ENCODE assay signal across 1 cellular context in the genomic region with DNA sequence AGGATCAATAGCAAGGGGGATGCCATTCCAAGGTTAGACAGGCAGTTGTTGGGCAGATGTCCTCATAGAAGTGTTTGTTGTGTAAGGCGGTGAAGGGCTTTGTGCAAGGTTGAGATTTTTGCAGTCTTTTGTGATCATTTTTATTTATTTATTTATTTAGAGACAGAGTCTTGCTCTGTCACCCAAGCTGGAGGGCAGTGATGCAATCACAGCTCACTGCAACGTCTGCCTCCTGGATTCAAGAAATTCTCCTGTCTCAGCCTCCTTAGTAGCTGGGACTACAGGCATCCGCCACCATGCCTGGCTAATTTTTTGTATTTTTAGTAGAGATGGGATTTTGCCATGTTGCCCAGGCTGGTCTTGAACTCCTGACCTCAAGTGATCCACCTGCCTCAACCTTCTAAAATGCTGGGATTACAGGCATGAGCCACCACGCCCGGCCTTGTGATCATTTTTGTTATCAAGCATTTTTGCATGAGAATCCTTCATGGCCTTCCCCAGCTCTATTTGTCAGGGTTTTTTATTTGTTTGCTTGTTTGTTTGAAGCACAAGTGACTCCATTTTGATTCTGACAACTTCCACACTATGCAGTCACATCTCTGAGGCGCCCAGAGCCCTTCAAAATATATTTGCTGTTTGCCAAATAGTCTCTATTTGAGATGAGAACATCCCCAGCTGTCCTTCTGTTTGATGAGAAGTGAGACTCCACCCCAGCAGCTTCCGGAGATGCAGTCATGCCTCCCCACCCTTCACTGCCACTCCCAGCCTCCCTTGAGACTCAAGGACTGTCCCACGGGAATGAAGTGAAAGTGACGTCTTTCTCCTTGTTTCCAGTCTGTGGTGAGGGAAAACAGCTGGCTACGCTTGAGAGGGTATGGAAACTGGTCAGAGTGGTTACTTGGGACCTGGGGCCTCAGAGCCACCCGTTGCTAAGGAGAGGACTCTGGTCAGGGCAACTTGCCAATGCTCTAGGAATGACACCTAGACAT.
TF ChIP-seq lines count a peak whose summit lies in the region.

No MANE protein-coding gene starts in this region.

TF ChIP-seq in GM12878, 131 proteins besides CTCF, POLR2A, EP300 and RAD21 (continued from another document and continues in another):
- TF ChIP-seq, protein P1, sequence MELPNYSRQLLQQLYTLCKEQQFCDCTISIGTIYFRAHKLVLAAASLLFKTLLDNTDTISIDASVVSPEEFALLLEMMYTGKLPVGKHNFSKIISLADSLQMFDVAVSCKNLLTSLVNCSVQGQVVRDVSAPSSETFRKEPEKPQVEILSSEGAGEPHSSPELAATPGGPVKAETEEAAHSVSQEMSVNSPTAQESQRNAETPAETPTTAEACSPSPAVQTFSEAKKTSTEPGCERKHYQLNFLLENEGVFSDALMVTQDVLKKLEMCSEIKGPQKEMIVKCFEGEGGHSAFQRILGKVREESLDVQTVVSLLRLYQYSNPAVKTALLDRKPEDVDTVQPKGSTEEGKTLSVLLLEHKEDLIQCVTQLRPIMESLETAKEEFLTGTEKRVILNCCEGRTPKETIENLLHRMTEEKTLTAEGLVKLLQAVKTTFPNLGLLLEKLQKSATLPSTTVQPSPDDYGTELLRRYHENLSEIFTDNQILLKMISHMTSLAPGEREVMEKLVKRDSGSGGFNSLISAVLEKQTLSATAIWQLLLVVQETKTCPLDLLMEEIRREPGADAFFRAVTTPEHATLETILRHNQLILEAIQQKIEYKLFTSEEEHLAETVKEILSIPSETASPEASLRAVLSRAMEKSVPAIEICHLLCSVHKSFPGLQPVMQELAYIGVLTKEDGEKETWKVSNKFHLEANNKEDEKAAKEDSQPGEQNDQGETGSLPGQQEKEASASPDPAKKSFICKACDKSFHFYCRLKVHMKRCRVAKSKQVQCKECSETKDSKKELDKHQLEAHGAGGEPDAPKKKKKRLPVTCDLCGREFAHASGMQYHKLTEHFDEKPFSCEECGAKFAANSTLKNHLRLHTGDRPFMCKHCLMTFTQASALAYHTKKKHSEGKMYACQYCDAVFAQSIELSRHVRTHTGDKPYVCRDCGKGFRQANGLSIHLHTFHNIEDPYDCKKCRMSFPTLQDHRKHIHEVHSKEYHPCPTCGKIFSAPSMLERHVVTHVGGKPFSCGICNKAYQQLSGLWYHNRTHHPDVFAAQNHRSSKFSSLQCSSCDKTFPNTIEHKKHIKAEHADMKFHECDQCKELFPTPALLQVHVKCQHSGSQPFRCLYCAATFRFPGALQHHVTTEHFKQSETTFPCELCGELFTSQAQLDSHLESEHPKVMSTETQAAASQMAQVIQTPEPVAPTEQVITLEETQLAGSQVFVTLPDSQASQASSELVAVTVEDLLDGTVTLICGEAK (IDR thresholded peaks at IDR 0.05; ENCODE audit: borderline replicate concordance): peak; percentile 9; the same call in 1 of the 2 replicates
- peak; percentile 74; the same call in 1 of the 2 replicates for TF ChIP-seq TBL1XR1 (IDR thresholded peaks at IDR 0.05; ENCODE audit: low read depth, low read length)
- TF ChIP-seq, protein P2, sequence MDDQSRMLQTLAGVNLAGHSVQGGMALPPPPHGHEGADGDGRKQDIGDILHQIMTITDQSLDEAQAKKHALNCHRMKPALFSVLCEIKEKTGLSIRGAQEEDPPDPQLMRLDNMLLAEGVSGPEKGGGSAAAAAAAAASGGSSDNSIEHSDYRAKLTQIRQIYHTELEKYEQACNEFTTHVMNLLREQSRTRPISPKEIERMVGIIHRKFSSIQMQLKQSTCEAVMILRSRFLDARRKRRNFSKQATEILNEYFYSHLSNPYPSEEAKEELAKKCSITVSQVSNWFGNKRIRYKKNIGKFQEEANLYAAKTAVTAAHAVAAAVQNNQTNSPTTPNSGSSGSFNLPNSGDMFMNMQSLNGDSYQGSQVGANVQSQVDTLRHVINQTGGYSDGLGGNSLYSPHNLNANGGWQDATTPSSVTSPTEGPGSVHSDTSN (IDR thresholded peaks at IDR 0.05; ENCODE audit: insufficient replicate concordance, low read depth, low read length): peak; percentile 53
- TF ChIP-seq, protein P3, sequence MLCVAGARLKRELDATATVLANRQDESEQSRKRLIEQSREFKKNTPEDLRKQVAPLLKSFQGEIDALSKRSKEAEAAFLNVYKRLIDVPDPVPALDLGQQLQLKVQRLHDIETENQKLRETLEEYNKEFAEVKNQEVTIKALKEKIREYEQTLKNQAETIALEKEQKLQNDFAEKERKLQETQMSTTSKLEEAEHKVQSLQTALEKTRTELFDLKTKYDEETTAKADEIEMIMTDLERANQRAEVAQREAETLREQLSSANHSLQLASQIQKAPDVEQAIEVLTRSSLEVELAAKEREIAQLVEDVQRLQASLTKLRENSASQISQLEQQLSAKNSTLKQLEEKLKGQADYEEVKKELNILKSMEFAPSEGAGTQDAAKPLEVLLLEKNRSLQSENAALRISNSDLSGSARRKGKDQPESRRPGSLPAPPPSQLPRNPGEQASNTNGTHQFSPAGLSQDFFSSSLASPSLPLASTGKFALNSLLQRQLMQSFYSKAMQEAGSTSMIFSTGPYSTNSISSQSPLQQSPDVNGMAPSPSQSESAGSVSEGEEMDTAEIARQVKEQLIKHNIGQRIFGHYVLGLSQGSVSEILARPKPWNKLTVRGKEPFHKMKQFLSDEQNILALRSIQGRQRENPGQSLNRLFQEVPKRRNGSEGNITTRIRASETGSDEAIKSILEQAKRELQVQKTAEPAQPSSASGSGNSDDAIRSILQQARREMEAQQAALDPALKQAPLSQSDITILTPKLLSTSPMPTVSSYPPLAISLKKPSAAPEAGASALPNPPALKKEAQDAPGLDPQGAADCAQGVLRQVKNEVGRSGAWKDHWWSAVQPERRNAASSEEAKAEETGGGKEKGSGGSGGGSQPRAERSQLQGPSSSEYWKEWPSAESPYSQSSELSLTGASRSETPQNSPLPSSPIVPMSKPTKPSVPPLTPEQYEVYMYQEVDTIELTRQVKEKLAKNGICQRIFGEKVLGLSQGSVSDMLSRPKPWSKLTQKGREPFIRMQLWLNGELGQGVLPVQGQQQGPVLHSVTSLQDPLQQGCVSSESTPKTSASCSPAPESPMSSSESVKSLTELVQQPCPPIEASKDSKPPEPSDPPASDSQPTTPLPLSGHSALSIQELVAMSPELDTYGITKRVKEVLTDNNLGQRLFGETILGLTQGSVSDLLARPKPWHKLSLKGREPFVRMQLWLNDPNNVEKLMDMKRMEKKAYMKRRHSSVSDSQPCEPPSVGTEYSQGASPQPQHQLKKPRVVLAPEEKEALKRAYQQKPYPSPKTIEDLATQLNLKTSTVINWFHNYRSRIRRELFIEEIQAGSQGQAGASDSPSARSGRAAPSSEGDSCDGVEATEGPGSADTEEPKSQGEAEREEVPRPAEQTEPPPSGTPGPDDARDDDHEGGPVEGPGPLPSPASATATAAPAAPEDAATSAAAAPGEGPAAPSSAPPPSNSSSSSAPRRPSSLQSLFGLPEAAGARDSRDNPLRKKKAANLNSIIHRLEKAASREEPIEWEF (IDR thresholded peaks at IDR 0.05; ENCODE audit: insufficient replicate concordance, low read depth, low read length): peak; percentile 98
- TF ChIP-seq, protein P4, sequence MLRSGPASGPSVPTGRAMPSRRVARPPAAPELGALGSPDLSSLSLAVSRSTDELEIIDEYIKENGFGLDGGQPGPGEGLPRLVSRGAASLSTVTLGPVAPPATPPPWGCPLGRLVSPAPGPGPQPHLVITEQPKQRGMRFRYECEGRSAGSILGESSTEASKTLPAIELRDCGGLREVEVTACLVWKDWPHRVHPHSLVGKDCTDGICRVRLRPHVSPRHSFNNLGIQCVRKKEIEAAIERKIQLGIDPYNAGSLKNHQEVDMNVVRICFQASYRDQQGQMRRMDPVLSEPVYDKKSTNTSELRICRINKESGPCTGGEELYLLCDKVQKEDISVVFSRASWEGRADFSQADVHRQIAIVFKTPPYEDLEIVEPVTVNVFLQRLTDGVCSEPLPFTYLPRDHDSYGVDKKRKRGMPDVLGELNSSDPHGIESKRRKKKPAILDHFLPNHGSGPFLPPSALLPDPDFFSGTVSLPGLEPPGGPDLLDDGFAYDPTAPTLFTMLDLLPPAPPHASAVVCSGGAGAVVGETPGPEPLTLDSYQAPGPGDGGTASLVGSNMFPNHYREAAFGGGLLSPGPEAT (IDR thresholded peaks at IDR 0.05; ENCODE audit: low read depth): peak; percentile 94
- TF ChIP-seq, protein P5, sequence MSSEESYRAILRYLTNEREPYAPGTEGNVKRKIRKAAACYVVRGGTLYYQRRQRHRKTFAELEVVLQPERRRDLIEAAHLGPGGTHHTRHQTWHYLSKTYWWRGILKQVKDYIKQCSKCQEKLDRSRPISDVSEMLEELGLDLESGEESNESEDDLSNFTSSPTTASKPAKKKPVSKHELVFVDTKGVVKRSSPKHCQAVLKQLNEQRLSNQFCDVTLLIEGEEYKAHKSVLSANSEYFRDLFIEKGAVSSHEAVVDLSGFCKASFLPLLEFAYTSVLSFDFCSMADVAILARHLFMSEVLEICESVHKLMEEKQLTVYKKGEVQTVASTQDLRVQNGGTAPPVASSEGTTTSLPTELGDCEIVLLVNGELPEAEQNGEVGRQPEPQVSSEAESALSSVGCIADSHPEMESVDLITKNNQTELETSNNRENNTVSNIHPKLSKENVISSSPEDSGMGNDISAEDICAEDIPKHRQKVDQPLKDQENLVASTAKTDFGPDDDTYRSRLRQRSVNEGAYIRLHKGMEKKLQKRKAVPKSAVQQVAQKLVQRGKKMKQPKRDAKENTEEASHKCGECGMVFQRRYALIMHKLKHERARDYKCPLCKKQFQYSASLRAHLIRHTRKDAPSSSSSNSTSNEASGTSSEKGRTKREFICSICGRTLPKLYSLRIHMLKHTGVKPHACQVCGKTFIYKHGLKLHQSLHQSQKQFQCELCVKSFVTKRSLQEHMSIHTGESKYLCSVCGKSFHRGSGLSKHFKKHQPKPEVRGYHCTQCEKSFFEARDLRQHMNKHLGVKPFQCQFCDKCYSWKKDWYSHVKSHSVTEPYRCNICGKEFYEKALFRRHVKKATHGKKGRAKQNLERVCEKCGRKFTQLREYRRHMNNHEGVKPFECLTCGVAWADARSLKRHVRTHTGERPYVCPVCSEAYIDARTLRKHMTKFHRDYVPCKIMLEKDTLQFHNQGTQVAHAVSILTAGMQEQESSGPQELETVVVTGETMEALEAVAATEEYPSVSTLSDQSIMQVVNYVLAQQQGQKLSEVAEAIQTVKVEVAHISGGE (CRISPR knock-in tag; IDR thresholded peaks at IDR 0.05): 0 out of 2 replicates have a peak, but pooled peaks have one; percentile 45
- TF ChIP-seq RB1 (IDR thresholded peaks at IDR 0.05; ENCODE audit: borderline replicate concordance): peak; percentile 97; the same call in 1 of the 2 replicates
- TF ChIP-seq NR2F1 (conservative IDR thresholded peaks at IDR 0.05): peak; percentile 51; the same call in 1 of the 2 replicates
- TF ChIP-seq ZNF207 (IDR thresholded peaks at IDR 0.05; ENCODE audit: borderline replicate concordance): no peak
- TF ChIP-seq TARDBP (IDR thresholded peaks at IDR 0.05; ENCODE audit: borderline replicate concordance): 0 out of 2 replicates have a peak, but pooled peaks have one; percentile 71
- TF ChIP-seq CREB1 (IDR thresholded peaks at IDR 0.05; ENCODE audit: low read depth): peak; percentile 52; the same call in 1 of the 2 replicates
- TF ChIP-seq RELA (IDR thresholded peaks at IDR 0.05; ENCODE audit: borderline replicate concordance, partially characterized antibody): peak; percentile 48
- peak; percentile 98 for TF ChIP-seq IKZF2 (IDR thresholded peaks at IDR 0.05)
- TF ChIP-seq JUNB (IDR thresholded peaks at IDR 0.05): peak; percentile 64
- TF ChIP-seq GATAD2B (conservative IDR thresholded peaks at IDR 0.05; ENCODE audit: low read depth): peak; percentile 99
- TF ChIP-seq, protein P6, sequence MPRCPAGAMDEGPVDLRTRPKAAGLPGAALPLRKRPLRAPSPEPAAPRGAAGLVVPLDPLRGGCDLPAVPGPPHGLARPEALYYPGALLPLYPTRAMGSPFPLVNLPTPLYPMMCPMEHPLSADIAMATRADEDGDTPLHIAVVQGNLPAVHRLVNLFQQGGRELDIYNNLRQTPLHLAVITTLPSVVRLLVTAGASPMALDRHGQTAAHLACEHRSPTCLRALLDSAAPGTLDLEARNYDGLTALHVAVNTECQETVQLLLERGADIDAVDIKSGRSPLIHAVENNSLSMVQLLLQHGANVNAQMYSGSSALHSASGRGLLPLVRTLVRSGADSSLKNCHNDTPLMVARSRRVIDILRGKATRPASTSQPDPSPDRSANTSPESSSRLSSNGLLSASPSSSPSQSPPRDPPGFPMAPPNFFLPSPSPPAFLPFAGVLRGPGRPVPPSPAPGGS (IDR thresholded peaks at IDR 0.05; ENCODE audit: borderline replicate concordance, insufficient read depth, low read depth, low read length, poor library complexity, severe bottlenecking): peak; percentile 100
- peak; percentile 62 for TF ChIP-seq SP1 (IDR thresholded peaks at IDR 0.05; ENCODE audit: low read depth, low read length)
- TF ChIP-seq, protein P7, sequence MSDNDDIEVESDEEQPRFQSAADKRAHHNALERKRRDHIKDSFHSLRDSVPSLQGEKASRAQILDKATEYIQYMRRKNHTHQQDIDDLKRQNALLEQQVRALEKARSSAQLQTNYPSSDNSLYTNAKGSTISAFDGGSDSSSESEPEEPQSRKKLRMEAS (IDR thresholded peaks at IDR 0.05; ENCODE audit: low read depth, low read length): no peak
- peak; percentile 100 for TF ChIP-seq MEF2B (IDR thresholded peaks at IDR 0.05; ENCODE audit: partially characterized antibody, poor library complexity, severe bottlenecking)
- peak; percentile 96 for TF ChIP-seq FOXM1 (IDR thresholded peaks at IDR 0.05; ENCODE audit: low read depth, low read length)
- TF ChIP-seq SPI1 (IDR thresholded peaks at IDR 0.05; ENCODE audit: borderline replicate concordance, insufficient read depth, low read depth, low read length): peak; percentile 20; the same call in 1 of the 2 replicates
- no peak for TF ChIP-seq CHD2 (IDR thresholded peaks at IDR 0.05; ENCODE audit: borderline replicate concordance, low read depth, low read length)
- no peak for TF ChIP-seq EZH2 (IDR thresholded peaks at IDR 0.05; ENCODE audit: borderline replicate concordance, control insufficient read depth, low read depth, low read length)
- TF ChIP-seq, protein P8, sequence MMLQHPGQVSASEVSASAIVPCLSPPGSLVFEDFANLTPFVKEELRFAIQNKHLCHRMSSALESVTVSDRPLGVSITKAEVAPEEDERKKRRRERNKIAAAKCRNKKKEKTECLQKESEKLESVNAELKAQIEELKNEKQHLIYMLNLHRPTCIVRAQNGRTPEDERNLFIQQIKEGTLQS (IDR thresholded peaks at IDR 0.05; ENCODE audit: borderline replicate concordance, extremely low read depth, low read depth, low read length): no peak
- TF ChIP-seq, protein P9, sequence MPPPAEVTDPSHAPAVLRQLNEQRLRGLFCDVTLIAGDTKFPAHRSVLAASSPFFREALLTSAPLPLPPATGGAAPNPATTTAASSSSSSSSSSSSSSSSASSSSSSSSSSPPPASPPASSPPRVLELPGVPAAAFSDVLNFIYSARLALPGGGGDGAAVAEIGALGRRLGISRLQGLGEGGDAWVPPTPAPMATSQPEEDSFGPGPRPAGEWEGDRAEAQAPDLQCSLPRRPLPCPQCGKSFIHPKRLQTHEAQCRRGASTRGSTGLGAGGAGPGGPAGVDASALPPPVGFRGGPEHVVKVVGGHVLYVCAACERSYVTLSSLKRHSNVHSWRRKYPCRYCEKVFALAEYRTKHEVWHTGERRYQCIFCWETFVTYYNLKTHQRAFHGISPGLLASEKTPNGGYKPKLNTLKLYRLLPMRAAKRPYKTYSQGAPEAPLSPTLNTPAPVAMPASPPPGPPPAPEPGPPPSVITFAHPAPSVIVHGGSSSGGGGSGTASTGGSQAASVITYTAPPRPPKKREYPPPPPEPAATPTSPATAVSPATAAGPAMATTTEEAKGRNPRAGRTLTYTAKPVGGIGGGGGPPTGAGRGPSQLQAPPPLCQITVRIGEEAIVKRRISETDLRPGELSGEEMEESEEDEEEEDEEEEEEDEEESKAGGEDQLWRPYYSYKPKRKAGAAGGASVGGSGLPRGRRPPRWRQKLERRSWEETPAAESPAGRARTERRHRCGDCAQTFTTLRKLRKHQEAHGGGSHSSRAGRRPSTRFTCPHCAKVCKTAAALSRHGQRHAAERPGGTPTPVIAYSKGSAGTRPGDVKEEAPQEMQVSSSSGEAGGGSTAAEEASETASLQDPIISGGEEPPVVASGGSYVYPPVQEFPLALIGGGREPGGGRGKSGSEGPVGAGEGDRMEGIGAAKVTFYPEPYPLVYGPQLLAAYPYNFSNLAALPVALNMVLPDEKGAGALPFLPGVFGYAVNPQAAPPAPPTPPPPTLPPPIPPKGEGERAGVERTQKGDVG (CRISPR knock-in tag; IDR thresholded peaks at IDR 0.05): peak; percentile 99
